16 cellular contexts compared by ENCODE assay signal in the genomic region with DNA sequence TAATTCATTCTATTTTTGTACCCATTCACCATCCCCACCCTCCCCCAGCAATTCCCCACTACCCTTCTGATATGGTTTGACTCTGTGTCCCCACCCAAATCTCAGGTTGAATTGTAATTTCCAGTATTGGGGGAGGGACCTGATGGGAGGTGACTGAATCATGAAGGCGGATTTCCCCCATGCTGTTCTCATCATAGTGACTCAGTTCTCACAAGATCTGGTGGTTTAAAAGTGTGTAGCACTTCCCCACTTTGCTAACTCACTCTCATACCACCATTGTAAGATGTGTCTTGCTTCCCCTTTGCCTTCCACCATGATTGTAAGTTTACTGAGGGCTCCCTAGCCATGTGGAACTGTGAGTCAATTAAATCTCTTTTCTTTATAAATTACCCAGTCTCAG. TPM values are rescaled to one million over a fixed set of nuclear protein-coding genes. Genes with fewer than 3 reads are reported as not detected.
DNase-seq lines count a peak whose midpoint lies in the region; ATAC-seq, FAIRE-seq and TF ChIP-seq lines count a peak whose summit lies in the region.
"Had no signal": no experiment of that assay in that cellular context is flagged by ENCODE, and none has a peak within 500 bp of the region (broad histone marks: within the 10 kb centered on the region; RNA-seq: fewer than 3 reads in every experiment).

No MANE protein-coding gene starts in this region.

- CTCF ChIA-PET in activated CD8-positive, alpha-beta T cell treated with anti-CD3 and anti-CD28 coated beads for 36 hours (lab: Charles Lee) = interaction anchor here (0.8 kb wide), 1 partner anchor 117 kb away, joined by 3 read pairs; no protein-coding TSS in a partner anchor
- CTCF ChIA-PET in activated CD8-positive, alpha-beta T cell treated with anti-CD3 and anti-CD28 coated beads, Interleukin-2, amount 10 ng/mL, durations not matched to agents 7 days and 5 days (lab: Charles Lee) = no interaction called here

- FAIRE-seq in GM12892 (lab: Jason Lieb, UNC) = peak; percentile 17
- FAIRE-seq: K562 had no signal

- peak; percentile 65 for DNase-seq in activated CD8-positive, alpha-beta T cell treated with anti-CD3 and anti-CD28 coated beads for 36 hours
- DNase-seq in activated CD8-positive, alpha-beta T cell treated with anti-CD3 and anti-CD28 coated beads, Interleukin-2, amount 10 ng/mL, durations not matched to agents 7 days and 5 days = no peak
- DNase-seq in GM12892 (ENCODE audit: insufficient read length) (no peak), NCI-H1930 (lab: John Stamatoyannopoulos, UW) (no peak), NCI-H2171 treated with DMSO at 0.1 percent for 48 hours (lab: John Stamatoyannopoulos, UW) (no peak), mucosa of gallbladder (ENCODE audit: low spot score) (no peak)
- DNase-seq in activated naive CD4-positive, alpha-beta T cell treated with anti-CD3 and anti-CD28 coated beads, Interleukin-2, amount 50 U/mL, for 16 hours = peak; percentile 21
- DNase-seq in stimulated activated CD4-positive, alpha-beta T cell treated with anti-CD3 and anti-CD28 coated beads, Interleukin-1b, Interleukin-23, amount 100 ng/mL, for 48 hours = peak; percentile 61
- DNase-seq: CD8-positive, alpha-beta memory T cell; colonic mucosa; gastrocnemius medialis; left lung; NCI-H1092 treated with DMSO at 0.1 percent for 48 hours; NCI-H2171; NCI-H774 had no signal

- no peak for TF ChIP-seq POLR2A in GM12892 (IDR thresholded peaks at IDR 0.05; ENCODE audit: low read depth, low read length)

- peaks cover 36% of the 10 kb centered on the region for H3K36me3 Mint-ChIP-seq in activated CD8-positive, alpha-beta T cell treated with anti-CD3 and anti-CD28 coated beads for 36 hours (ENCODE audit: low read depth)
- peaks cover 9% of the 10 kb centered on the region for H3K36me3 Mint-ChIP-seq in activated CD8-positive, alpha-beta T cell treated with anti-CD3 and anti-CD28 coated beads, Interleukin-2, amount 10 ng/mL, durations not matched to agents 7 days and 5 days (ENCODE audit: low read depth)

- H3K9me3 Mint-ChIP-seq in activated CD8-positive, alpha-beta T cell treated with anti-CD3 and anti-CD28 coated beads for 36 hours = peaks cover 25% of the 10 kb centered on the region
- peaks cover 19% of the 10 kb centered on the region for H3K9me3 Mint-ChIP-seq in activated CD8-positive, alpha-beta T cell treated with anti-CD3 and anti-CD28 coated beads, Interleukin-2, amount 10 ng/mL, durations not matched to agents 7 days and 5 days (ENCODE audit: insufficient read depth)

- no peak for TF ChIP-seq CTCF in activated CD8-positive, alpha-beta T cell treated with anti-CD3 and anti-CD28 coated beads for 36 hours (IDR thresholded peaks at IDR 0.05)

- ATAC-seq in activated CD8-positive, alpha-beta T cell treated with anti-CD3 and anti-CD28 coated beads for 36 hours = peak; percentile 96
- no peak for ATAC-seq in activated CD8-positive, alpha-beta T cell treated with anti-CD3 and anti-CD28 coated beads, Interleukin-2, amount 10 ng/mL, durations not matched to agents 7 days and 5 days
- ATAC-seq: gastrocnemius medialis, K562, left lung had no signal

- peaks cover 18% of the 10 kb centered on the region for H3K4me1 Mint-ChIP-seq in activated CD8-positive, alpha-beta T cell treated with anti-CD3 and anti-CD28 coated beads for 36 hours (ENCODE audit: low read depth)
- H3K4me1 Mint-ChIP-seq in activated CD8-positive, alpha-beta T cell treated with anti-CD3 and anti-CD28 coated beads, Interleukin-2, amount 10 ng/mL, durations not matched to agents 7 days and 5 days (ENCODE audit: low read depth) = no peaks in the 10 kb centered on the region
- H3K4me1 Mint-ChIP-seq: CD8-positive, alpha-beta memory T cell had no signal

- H3K27me3 Mint-ChIP-seq in activated CD8-positive, alpha-beta T cell treated with anti-CD3 and anti-CD28 coated beads for 36 hours = no peaks in the 10 kb centered on the region
- H3K27me3 Mint-ChIP-seq in activated CD8-positive, alpha-beta T cell treated with anti-CD3 and anti-CD28 coated beads, Interleukin-2, amount 10 ng/mL, durations not matched to agents 7 days and 5 days (ENCODE audit: low read depth) = no peaks in the 10 kb centered on the region

- peak overlapping the region; percentile 73 for H3K27ac Mint-ChIP-seq in activated CD8-positive, alpha-beta T cell treated with anti-CD3 and anti-CD28 coated beads for 36 hours
- no peak overlapping the region for H3K27ac Mint-ChIP-seq in activated CD8-positive, alpha-beta T cell treated with anti-CD3 and anti-CD28 coated beads, Interleukin-2, amount 10 ng/mL, durations not matched to agents 7 days and 5 days

- intact Hi-C loops in activated CD8-positive, alpha-beta T cell treated with anti-CD3 and anti-CD28 coated beads for 36 hours (cut with micrococcal nuclease) = no loop called here

- H3K4me3 Mint-ChIP-seq in activated CD8-positive, alpha-beta T cell treated with anti-CD3 and anti-CD28 coated beads for 36 hours = no peak overlapping the region
- H3K4me3 Mint-ChIP-seq in activated CD8-positive, alpha-beta T cell treated with anti-CD3 and anti-CD28 coated beads, Interleukin-2, amount 10 ng/mL, durations not matched to agents 7 days and 5 days = no peak overlapping the region
- H3K4me3 Mint-ChIP-seq: CD8-positive, alpha-beta memory T cell had no signal

- POLR2A ChIA-PET in activated CD8-positive, alpha-beta T cell treated with anti-CD3 and anti-CD28 coated beads for 36 hours (lab: Charles Lee) = no interaction called here
- POLR2A ChIA-PET in activated CD8-positive, alpha-beta T cell treated with anti-CD3 and anti-CD28 coated beads, Interleukin-2, amount 10 ng/mL, durations not matched to agents 7 days and 5 days (lab: Charles Lee) = no interaction called here

RNA-seq across cellular contexts. Expression of gene TESK1, which starts 25.9 kb away (rescaled TPM):
- 10 to 100 TPM; 26.1 to 26.9 TPM for total RNA-seq in activated CD8-positive, alpha-beta T cell treated with anti-CD3 and anti-CD28 coated beads for 36 hours
- total RNA-seq in activated CD8-positive, alpha-beta T cell treated with anti-CD3 and anti-CD28 coated beads, Interleukin-2, amount 10 ng/mL, durations not matched to agents 7 days and 5 days = 10 to 100 TPM; 41.6 to 47.1 TPM
- 6.2 TPM for polyA plus RNA-seq in GM12892 (2012; ENCODE audit: missing spikeins)
- total RNA-seq in mucosa of gallbladder = 56.9 TPM

RNA-seq across cellular contexts. Expression of gene CD72, which starts 39.1 kb away (rescaled TPM):
- total RNA-seq in activated CD8-positive, alpha-beta T cell treated with anti-CD3 and anti-CD28 coated beads for 36 hours = 10 to 100 TPM; 13.1 to 15.5 TPM
- total RNA-seq in activated CD8-positive, alpha-beta T cell treated with anti-CD3 and anti-CD28 coated beads, Interleukin-2, amount 10 ng/mL, durations not matched to agents 7 days and 5 days = 10 to 100 TPM; 11.6 to 15.0 TPM
- 5.5 TPM for polyA plus RNA-seq in GM12892 (2012; ENCODE audit: missing spikeins)
- 2.4 TPM for total RNA-seq in mucosa of gallbladder

Comparison
In these comparisons a context has a peak if more than half of its experiments do, and no peak if none do; other contexts are left out.
1. DNase-seq: peak in activated CD8-positive, alpha-beta T cell treated with anti-CD3 and anti-CD28 coated beads for 36 hours (single experiment), activated naive CD4-positive, alpha-beta T cell treated with anti-CD3 and anti-CD28 coated beads, Interleukin-2, amount 50 U/mL, for 16 hours (single experiment) and stimulated activated CD4-positive, alpha-beta T cell treated with anti-CD3 and anti-CD28 coated beads, Interleukin-1b, Interleukin-23, amount 100 ng/mL, for 48 hours (single experiment); none in activated CD8-positive, alpha-beta T cell treated with anti-CD3 and anti-CD28 coated beads, Interleukin-2, amount 10 ng/mL, durations not matched to agents 7 days and 5 days (single experiment), GM12892 (single experiment), NCI-H1930 (0 of 2), NCI-H2171 treated with DMSO at 0.1 percent for 48 hours (single experiment) and mucosa of gallbladder (single experiment).